Comparison of ENCODE assay signal across 8 cellular contexts in genomic region chr13:50078512-50079277, GRCh38.
DNase-seq lines count a peak whose midpoint lies in the region; ATAC-seq and TF ChIP-seq lines count a peak whose summit lies in the region.

No MANE protein-coding gene starts in this region.

- H3K27ac ChIP-seq in ACC112 (ENCODE audit: low read depth, low read length), result peak overlapping the region; percentile 30; the same call in 1 of the 2 replicates
- no peak overlapping the region for H3K27ac ChIP-seq in HCT116 (ENCODE audit: low read depth, low read length)

- intact Hi-C loops in HCT116 (cut with micrococcal nuclease), result no loop called here

- H3K36me3 ChIP-seq in ACC112 (ENCODE audit: insufficient read depth, low read length) (no peaks in the 10 kb centered on the region), HCT116 (ENCODE audit: control insufficient read depth in 1 of 2, insufficient read depth in 2 of 2, low read length in 2 of 2) (peaks cover 0 to 3% of the 10 kb centered on the region in 2 experiments; a peak in 1 of 4 replicates), adipocyte (ENCODE audit: control insufficient read depth, insufficient read depth, low read length, severe bottlenecking) (no peaks in the 10 kb centered on the region), mucosa of stomach (ENCODE audit: control insufficient read depth, insufficient read depth, low read length) (no peaks in the 10 kb centered on the region)

- no peak overlapping the region for H2AFZ ChIP-seq in ACC112 (ENCODE audit: low read length, unreplicated experiment)
- H2AFZ ChIP-seq in HCT116 (ENCODE audit: low read depth, low read length, poor library complexity, severe bottlenecking), result no peak overlapping the region

- peak overlapping the region; percentile 86 for H3K4me3 ChIP-seq in ACC112 (ENCODE audit: low read depth, low read length)
- no peak overlapping the region for H3K4me3 ChIP-seq in HCT116 (replicated peaks in 1 of 2; ENCODE audit: low read depth in 1 of 2, low read length in 2 of 2)
- peak overlapping the region; percentile 89 for H3K4me3 ChIP-seq in adipocyte (ENCODE audit: low read length)
- no peak overlapping the region for H3K4me3 ChIP-seq in mucosa of stomach (ENCODE audit: low read length)

- peak overlapping the region; percentile 85; the same call in 1 of the 2 replicates for H3K4me2 ChIP-seq in HCT116 (ENCODE audit: low read length)

- H3K79me2 ChIP-seq in ACC112 (ENCODE audit: control insufficient read depth, insufficient read depth, low read length, unreplicated experiment) (peaks cover 91% of the 10 kb centered on the region), HCT116 (ENCODE audit: insufficient read depth, low read length) (peaks cover 92% of the 10 kb centered on the region)

- H3K9ac ChIP-seq in HCT116 (ENCODE audit: low read length) (no peak overlapping the region), adipocyte (ENCODE audit: low read length) (peak overlapping the region; percentile 87), mucosa of stomach (ENCODE audit: low read length) (peak overlapping the region; percentile 72)

- H3K9me3 ChIP-seq in HCT116 (ENCODE audit: control insufficient read depth in 1 of 2, insufficient read depth in 1 of 2, low read depth in 1 of 2, low read length in 2 of 2) (no peaks in the 10 kb centered on the region), adipocyte (ENCODE audit: control insufficient read depth, low read length) (no peaks in the 10 kb centered on the region), mucosa of stomach (ENCODE audit: control insufficient read depth, low read length) (no peaks in the 10 kb centered on the region)

- TF ChIP-seq POLR2A in HCT116 (IDR thresholded peaks at IDR 0.05; ENCODE audit: borderline replicate concordance, extremely low read depth, insufficient read depth, insufficient read length), result no peak

- no peak for TF ChIP-seq CTCF in HCT116 (IDR thresholded peaks at IDR 0.05 in 2 of 3, conservative IDR thresholded peaks at IDR 0.05 in 1 of 3; ENCODE audit: borderline replicate concordance in 1 of 3, insufficient read depth in 1 of 3, low read depth in 2 of 3, low read length in 2 of 3)

- H3K4me1 ChIP-seq in ACC112 (ENCODE audit: control insufficient read depth, insufficient read depth, low read length, unreplicated experiment) (peaks cover 30% of the 10 kb centered on the region), HCT116 (ENCODE audit: control insufficient read depth in 1 of 2, insufficient read depth in 2 of 2, low read length in 2 of 2) (peaks cover 22 to 31% of the 10 kb centered on the region in 2 experiments), adipocyte (ENCODE audit: control insufficient read depth, insufficient read depth, low read length) (peaks cover 50% of the 10 kb centered on the region), mucosa of stomach (ENCODE audit: control insufficient read depth, insufficient read depth, low read length) (peaks cover 11% of the 10 kb centered on the region)

- RAD21 ChIA-PET in HCT116 (lab: Charles Lee; ENCODE audit: low non-redundant PET in 1 of 2, low total read pairs in 2 of 2, uncharacterized antibody in 2 of 2, unreplicated experiment in 2 of 2), result no interaction called here

- BruUV-seq in HCT116 (replicated peaks; lab: Mats Ljungman, UMichigan), result no TSS peak

- no peaks in the 10 kb centered on the region for H3K9me2 ChIP-seq in HCT116 (ENCODE audit: insufficient read depth)

- POLR2A ChIA-PET in HCT116 (lab: Charles Lee), result interaction anchor here (0.6 to 1.2 kb wide), 2 partner anchors 9 to 286 kb away, joined by 3 to 9 read pairs; partner anchors contain the start of gene KPNA3

- H3K27me3 ChIP-seq in ACC112 (ENCODE audit: insufficient read depth, low read length), result no peaks in the 10 kb centered on the region
- H3K27me3 ChIP-seq in HCT116 (ENCODE audit: insufficient read depth, low read length), result no peaks in the 10 kb centered on the region
- no peaks in the 10 kb centered on the region for H3K27me3 ChIP-seq in adipocyte (replicated peaks; ENCODE audit: control insufficient read depth, insufficient read depth, low read length)
- no peaks in the 10 kb centered on the region for H3K27me3 ChIP-seq in mucosa of stomach (ENCODE audit: control insufficient read depth, insufficient read depth, low read length)

- ATAC-seq in HCT116, result no peak

- CTCF ChIA-PET in HCT116 (lab: Charles Lee), result interaction anchor here (2.5 kb wide), 1 partner anchor 82 kb away, joined by 7 read pairs; the partner anchor contains the start of gene TRIM13

- DNase-seq in HCT116 (ENCODE audit: low read depth, low spot score), result no peak
- DNase-seq in adipocyte (ENCODE audit: low read depth), result no peak
- no peak for DNase-seq in ureter (ENCODE audit: low spot score)
- no peak for DNase-seq in iPS-NIHi7 (ENCODE audit: extremely low spot score)
- no peak for DNase-seq in stimulated activated CD4-positive, alpha-beta T cell treated with anti-CD3 and anti-CD28 coated beads, Interleukin-4, amount 100 ng/mL, for 4 hours
- no peak for DNase-seq in SK-N-DZ (ENCODE audit: low spot score)

- H4K20me1 ChIP-seq in HCT116 (ENCODE audit: insufficient read depth), result peaks cover 37% of the 10 kb centered on the region; the same call in 1 of the 2 replicates

- TF ChIP-seq RAD21 in HCT116 (IDR thresholded peaks at IDR 0.05; ENCODE audit: low read depth), result no peak

TF ChIP-seq in HCT116, 20 proteins besides CTCF, POLR2A, EP300 and RAD21:
- no peak for TF ChIP-seq SP1 (IDR thresholded peaks at IDR 0.05; ENCODE audit: low read depth)
- no peak for TF ChIP-seq EZH2 (IDR thresholded peaks at IDR 0.05)
- TF ChIP-seq ELF1 (IDR thresholded peaks at IDR 0.05; ENCODE audit: borderline replicate concordance, low read depth), result no peak
- no peak for TF ChIP-seq CBX3 (IDR thresholded peaks at IDR 0.05; ENCODE audit: low read depth)
- no peak for TF ChIP-seq SRF (IDR thresholded peaks at IDR 0.05; ENCODE audit: low read depth)
- no peak for TF ChIP-seq EGR1 (IDR thresholded peaks at IDR 0.05; ENCODE audit: low read depth)
- TF ChIP-seq POLR2AphosphoS5 (IDR thresholded peaks at IDR 0.05; ENCODE audit: low read depth, low read length), result no peak
- TF ChIP-seq REST (IDR thresholded peaks at IDR 0.05; ENCODE audit: low read depth), result no peak
- no peak for TF ChIP-seq ZBTB33 (IDR thresholded peaks at IDR 0.05; ENCODE audit: extremely low read depth, insufficient replicate concordance, low read length)
- no peak for TF ChIP-seq TCF7L2 (IDR thresholded peaks at IDR 0.05; ENCODE audit: borderline replicate concordance, extremely low read depth, insufficient read depth, insufficient read length)
- no peak for TF ChIP-seq EZH2phosphoT487 (IDR thresholded peaks at IDR 0.05; ENCODE audit: borderline replicate concordance)
- TF ChIP-seq ZNF274 (IDR thresholded peaks at IDR 0.05; ENCODE audit: low read depth, low read length), result no peak
- no peak for TF ChIP-seq MAX (IDR thresholded peaks at IDR 0.05)
- no peak for TF ChIP-seq FOSL1 (IDR thresholded peaks at IDR 0.05; ENCODE audit: low read depth)

Comparison
In these comparisons a context has a peak if more than half of its experiments do, and no peak if none do; other contexts are left out.
1. H3K4me3 ChIP-seq: peak in ACC112 (single experiment) and adipocyte (single experiment); none in HCT116 (0 of 2) and mucosa of stomach (single experiment).